ENCODE assay signal across 8 cellular contexts in genomic region chr14:69002069-69002468, GRCh38. TPM values are rescaled to one million over a fixed set of nuclear protein-coding genes. Genes with fewer than 3 reads are reported as not detected.
A peak's percentile ranks its signal among the peaks of the same experiment; 100 is the strongest.
DNase-seq lines count a peak whose midpoint lies in the region; ATAC-seq and TF ChIP-seq lines count a peak whose summit lies in the region.

No MANE protein-coding gene starts in this region.

- H3K27me3 Mint-ChIP-seq in CD4-positive, alpha-beta memory T cell = peaks cover 0 to 1% of the 10 kb centered on the region in 2 donors

- H3K4me2 ChIP-seq in PC-9 = no peak overlapping the region
- H3K4me2 ChIP-seq in osteoblast (ENCODE audit: insufficient read depth, low read length) = no peak overlapping the region

- H3K4me1 ChIP-seq in PC-9 (replicated peaks; ENCODE audit: insufficient read depth) = peaks cover 20% of the 10 kb centered on the region
- peaks cover 10 to 26% (median 19%) of the 10 kb centered on the region in 4 donors for H3K4me1 ChIP-seq in esophagus muscularis mucosa
- peaks cover 16% of the 10 kb centered on the region for H3K4me1 ChIP-seq in osteoblast (ENCODE audit: insufficient read depth, low read length)
- H3K4me1 ChIP-seq in CD4-positive, alpha-beta memory T cell (ENCODE audit: insufficient read depth, low read length) = no peaks in the 10 kb centered on the region
- H3K4me1 ChIP-seq in HAP-1 = no peaks in the 10 kb centered on the region

- H3K4me3 ChIP-seq in GM12865 (ENCODE audit: low read depth, low read length) (no peak overlapping the region), PC-9 (no peak overlapping the region), esophagus muscularis mucosa (no peak overlapping the region), osteoblast (ENCODE audit: insufficient read depth, low read length) (no peak overlapping the region), HAP-1 (no peak overlapping the region)
- H3K4me3 ChIP-seq in CD4-positive, alpha-beta memory T cell (ENCODE audit: low read length in 2 of 2) = no peak overlapping the region

- no peaks in the 10 kb centered on the region for H3K36me3 Mint-ChIP-seq in CD4-positive, alpha-beta memory T cell

- H3F3A ChIP-seq in PC-9 (ENCODE audit: insufficient read depth, low read depth) = peaks cover 21% of the 10 kb centered on the region

- no peak overlapping the region for H3K27ac Mint-ChIP-seq in CD4-positive, alpha-beta memory T cell

- TF ChIP-seq EP300 in esophagus muscularis mucosa (IDR thresholded peaks at IDR 0.05) = no peak

- no peak overlapping the region for H3K4me3 Mint-ChIP-seq in CD4-positive, alpha-beta memory T cell

- no peaks in the 10 kb centered on the region for H3K9me3 Mint-ChIP-seq in CD4-positive, alpha-beta memory T cell

- CTCF ChIA-PET in PC-9 (lab: Charles Lee) = interaction anchor here (0.7 to 1.4 kb wide), 2 partner anchors 63 to 91 kb away, joined by 3 to 4 read pairs; no protein-coding TSS in a partner anchor
- CTCF ChIA-PET in CD4-positive, alpha-beta memory T cell (lab: Charles Lee; ENCODE audit: partially characterized antibody) = interaction anchor here (1.0 to 6.7 kb wide), 9 partner anchors 13 to 94 kb away, joined by 3 to 72 read pairs (median 5); no protein-coding TSS in a partner anchor

- POLR2A ChIA-PET in PC-9 (lab: Charles Lee; ENCODE audit: unreplicated experiment) = interaction anchor here (0.5 to 1.0 kb wide), 6 partner anchors 13 to 1160 kb away, joined by 3 to 5 read pairs (median 4); no protein-coding TSS in a partner anchor
- POLR2A ChIA-PET in CD4-positive, alpha-beta memory T cell (lab: Charles Lee; ENCODE audit: partially characterized antibody) = no interaction called here

- no peaks in the 10 kb centered on the region for H3K9me2 ChIP-seq in PC-9 (ENCODE audit: insufficient read depth)

- WGBS in esophagus muscularis mucosa = 86% methylated on average over 3 of the region's 3 CpGs

- DNase-seq in GM12865 (ENCODE audit: low read depth) = peak; percentile 17
- DNase-seq in PC-9 = peak; percentile 51 to 66
- no peak for DNase-seq in esophagus muscularis mucosa (ENCODE audit: extremely low spot score)
- DNase-seq in osteoblast (ENCODE audit: insufficient read length, low spot score, missing footprints) = peak; percentile 65
- no peak for DNase-seq in CD4-positive, alpha-beta memory T cell
- DNase-seq in HAP-1 (ENCODE audit: low spot score in 2 of 2) = no peak

- peak; percentile 11 for TF ChIP-seq CTCF in GM12865 (IDR thresholded peaks at IDR 0.05; ENCODE audit: insufficient read depth, low read depth, low read length, missing control alignments)
- peak; percentile 33; the same call in 1 of the 2 replicates for TF ChIP-seq CTCF in PC-9 (conservative IDR thresholded peaks at IDR 0.05)
- TF ChIP-seq CTCF in esophagus muscularis mucosa (IDR thresholded peaks at IDR 0.05) = peak in 2 of 3 experiments; percentile 7 to 31
- TF ChIP-seq CTCF in osteoblast (IDR thresholded peaks at IDR 0.05; ENCODE audit: extremely low read depth, low read depth, low read length) = peak; percentile 39

- TF ChIP-seq POLR2A in esophagus muscularis mucosa (IDR thresholded peaks at IDR 0.05; ENCODE audit: low read depth) = no peak

- ATAC-seq in GM19395 (IDR thresholded peaks at IDR 0.05; ENCODE audit: unreplicated experiment) (no peak), GM21515 (IDR thresholded peaks at IDR 0.05; ENCODE audit: unreplicated experiment) (no peak)

- no peaks in the 10 kb centered on the region for H3K4me1 Mint-ChIP-seq in CD4-positive, alpha-beta memory T cell

- no peaks in the 10 kb centered on the region for H3K79me2 ChIP-seq in PC-9 (ENCODE audit: low read depth)
- no peaks in the 10 kb centered on the region for H3K79me2 ChIP-seq in osteoblast (ENCODE audit: insufficient read depth, low read length)

- H4K20me1 ChIP-seq in PC-9 (ENCODE audit: insufficient read depth) = no peaks in the 10 kb centered on the region
- no peaks in the 10 kb centered on the region for H4K20me1 ChIP-seq in osteoblast (ENCODE audit: insufficient read depth, low read length)

- H3K27me3 ChIP-seq in PC-9 (ENCODE audit: insufficient read depth, low read depth) = no peaks in the 10 kb centered on the region
- no peaks in the 10 kb centered on the region for H3K27me3 ChIP-seq in esophagus muscularis mucosa
- H3K27me3 ChIP-seq in osteoblast (ENCODE audit: insufficient read depth, low read length) = no peaks in the 10 kb centered on the region
- H3K27me3 ChIP-seq in CD4-positive, alpha-beta memory T cell (ENCODE audit: insufficient read depth, low read length) = no peaks in the 10 kb centered on the region
- no peaks in the 10 kb centered on the region for H3K27me3 ChIP-seq in HAP-1 (ENCODE audit: low read depth)

- intact Hi-C loops in PC-9 (cut with micrococcal nuclease; ENCODE audit: unreplicated experiment) (loop anchor here (5.0 kb wide), 1 partner anchor 90 kb away; no protein-coding TSS in a partner anchor), esophagus muscularis mucosa (cut with DNase I) (no loop called here)
- intact Hi-C loops in CD4-positive, alpha-beta memory T cell (cut with micrococcal nuclease) = loop anchor here (1.0 kb wide), 1 partner anchor 91 kb away; no protein-coding TSS in a partner anchor

- H3K27ac ChIP-seq in PC-9 (no peak overlapping the region), esophagus muscularis mucosa (replicated peaks in 1 of 4) (no peak overlapping the region), osteoblast (ENCODE audit: low read depth, low read length) (no peak overlapping the region)
- no peak overlapping the region for H3K27ac ChIP-seq in CD4-positive, alpha-beta memory T cell (ENCODE audit: low read depth, low read length)

- no peaks in the 10 kb centered on the region for H3K36me3 ChIP-seq in PC-9 (ENCODE audit: low read depth)
- H3K36me3 ChIP-seq in esophagus muscularis mucosa = no peaks in the 10 kb centered on the region
- H3K36me3 ChIP-seq in osteoblast (ENCODE audit: insufficient read depth, low read length) = no peaks in the 10 kb centered on the region
- H3K36me3 ChIP-seq in CD4-positive, alpha-beta memory T cell (ENCODE audit: insufficient read depth, low read length) = no peaks in the 10 kb centered on the region
- H3K36me3 ChIP-seq in HAP-1 (replicated peaks) = no peaks in the 10 kb centered on the region

- H3K9me3 ChIP-seq in PC-9 (ENCODE audit: insufficient read depth, low read depth) (no peaks in the 10 kb centered on the region), esophagus muscularis mucosa (no peaks in the 10 kb centered on the region), osteoblast (ENCODE audit: low read depth, low read length) (no peaks in the 10 kb centered on the region), HAP-1 (no peaks in the 10 kb centered on the region)
- no peaks in the 10 kb centered on the region for H3K9me3 ChIP-seq in CD4-positive, alpha-beta memory T cell (ENCODE audit: control insufficient read depth in 1 of 2, low read length in 2 of 2)

- no TSS peak for BruUV-seq in PC-9 (replicated peaks; lab: Mats Ljungman, UMichigan)

- in situ Hi-C loops in HAP-1 (cut with MboI; ENCODE audit: low sequenced_read_pairs) = no loop called here

- H2AFZ ChIP-seq in PC-9 (no peak overlapping the region), osteoblast (ENCODE audit: low read length) (peak overlapping the region; percentile 49)

RNA-seq across cellular contexts. Expression of gene ACTN1, which starts 23.0 kb away (rescaled TPM):
- total RNA-seq in PC-9 (2021) (314 and 323 TPM in 2 replicates), esophagus muscularis mucosa (1,000 to 10,000 TPM in 3 of 4 donors, 100 to 1,000 TPM in 1; 958 to 2,110 (median 1,439) TPM), osteoblast (444 and 447 TPM in 2 replicates)
- 10 to 100 TPM; 70.8 to 75.1 TPM for total RNA-seq in CD4-positive, alpha-beta memory T cell
- 10 to 100 TPM; 33.6 to 63.3 TPM for polyA plus RNA-seq in CD4-positive, alpha-beta memory T cell

Comparison
In these comparisons a context has a peak if more than half of its experiments do, and no peak if none do; other contexts are left out.
1. DNase-seq: peak in GM12865 (single experiment), PC-9 (2 of 2) and osteoblast (single experiment); none in esophagus muscularis mucosa (single experiment), CD4-positive, alpha-beta memory T cell (0 of 5) and HAP-1 (0 of 2).
2. Peak in every context shown above with its lines, with median percentiles within 50 percentile points of each other: CTCF ChIP-seq.